In the genomic region with DNA sequence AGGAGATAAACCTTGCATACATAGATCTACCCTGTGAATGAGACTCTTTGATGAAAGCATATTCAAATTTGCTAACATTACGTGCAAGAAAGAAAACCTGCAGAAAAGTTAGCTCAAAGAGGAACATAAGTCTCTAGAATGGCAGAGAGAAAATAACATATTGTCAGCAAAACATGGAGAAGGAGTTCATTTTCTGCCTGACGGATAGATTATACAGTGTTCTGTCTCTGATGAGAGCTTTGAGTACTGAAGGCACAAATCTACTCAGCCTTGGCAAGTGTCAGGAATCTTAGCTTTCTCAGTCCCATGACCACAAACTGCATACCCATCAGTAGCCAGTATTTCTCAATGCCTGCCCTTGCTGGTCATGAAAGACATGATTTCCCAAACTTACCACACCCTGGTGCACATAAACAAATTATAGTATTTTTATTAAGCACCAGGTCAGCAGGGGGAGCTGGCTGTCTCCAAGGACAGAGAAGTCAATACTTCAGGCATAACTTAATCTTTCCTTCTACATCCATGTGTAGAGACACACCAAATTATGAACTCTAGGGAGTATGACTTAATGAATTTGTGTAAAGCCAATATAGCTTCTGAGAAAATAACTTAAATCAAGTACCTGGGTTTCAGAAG, we compare ENCODE assay signal across 20 cellular contexts.
A peak's percentile ranks its signal among the peaks of the same experiment; 100 is the strongest.
DNase-seq lines count a peak whose midpoint lies in the region; ATAC-seq, FAIRE-seq and TF ChIP-seq lines count a peak whose summit lies in the region.
"Had no signal": no experiment of that assay in that cellular context is flagged by ENCODE, and none has a peak within 500 bp of the region (broad histone marks: within the 10 kb centered on the region; RNA-seq: fewer than 3 reads in every experiment).

No MANE protein-coding gene starts in this region.

- H3K36me3 ChIP-seq in PC-3 (ENCODE audit: low read depth, low read length): no peaks in the 10 kb centered on the region
- H3K36me3 ChIP-seq: colonic mucosa, SJSA1, stomach had no signal

- no peak overlapping the region for H3K4me2 ChIP-seq in PC-3 (ENCODE audit: low read length)

- H3K9me3 ChIP-seq in PC-3 (ENCODE audit: low read length): no peaks in the 10 kb centered on the region
- H3K9me3 ChIP-seq: colonic mucosa, SJSA1, stomach had no signal

- no peaks in the 10 kb centered on the region for H3K79me2 ChIP-seq in PC-3 (ENCODE audit: low read length)

- H3K27me3 ChIP-seq in PC-3 (ENCODE audit: low read length): no peaks in the 10 kb centered on the region
- H3K27me3 ChIP-seq: colonic mucosa, SJSA1, stomach had no signal

- intact Hi-C loops in PC-3 (cut with micrococcal nuclease): no loop called here

- H2AFZ ChIP-seq in PC-3 (ENCODE audit: low read length): no peak overlapping the region

- H3K27ac ChIP-seq in C4-2B (no peak overlapping the region), PC-3 (ENCODE audit: low read length) (no peak overlapping the region)
- H3K27ac ChIP-seq: colonic mucosa, SJSA1, stomach had no signal

- peak; percentile 47 for TF ChIP-seq CTCF in C4-2B (conservative IDR thresholded peaks at IDR 0.05)
- peak; percentile 19; the same call in 1 of the 2 replicates for TF ChIP-seq CTCF in PC-3 (conservative IDR thresholded peaks at IDR 0.05; ENCODE audit: low read depth, low read length)

- POLR2A ChIA-PET in PC-3 (lab: Charles Lee; ENCODE audit: unreplicated experiment): no interaction called here

- no TSS peak for BruUV-seq in PC-3 (replicated peaks; lab: Mats Ljungman, UMichigan)

- no peaks in the 10 kb centered on the region for H3F3A ChIP-seq in PC-3 (ENCODE audit: low read length, unreplicated experiment)

- no peaks in the 10 kb centered on the region for H3K4me1 ChIP-seq in PC-3 (ENCODE audit: insufficient read depth, low read length)
- H3K4me1 ChIP-seq: colonic mucosa, SJSA1 had no signal

- CTCF ChIA-PET in PC-3 (lab: Charles Lee): no interaction called here

- H3K9ac ChIP-seq in PC-3 (ENCODE audit: low read length): no peak overlapping the region

- no peak overlapping the region for H3K4me3 ChIP-seq in PC-3 (ENCODE audit: low read length)
- H3K4me3 ChIP-seq: colonic mucosa, SJSA1, stomach had no signal

- no peak for ATAC-seq in PC-3
- ATAC-seq: left colon had no signal

- DNase-seq in HTR-8/SVneo (ENCODE audit: insufficient read length, low spot score) (no peak), PC-3 (no peak), medulla oblongata (ENCODE audit: extremely low spot score) (peak; percentile 3), DMS153 (lab: John Stamatoyannopoulos, UW) (no peak)
- no peak for DNase-seq in activated effector memory CD4-positive, alpha-beta T cell treated with anti-CD3 and anti-CD28 coated beads, Interleukin-2, amount 50 U/mL, for 16 hours
- DNase-seq in central memory CD4-positive, alpha-beta T cell: no peak
- DNase-seq: activated B cell treated with CpG ODN at 0.5 μM for 24 hours; activated CD4-positive, alpha-beta memory T cell treated with anti-CD3 and anti-CD28 coated beads for 36 hours; activated naive CD4-positive, alpha-beta T cell treated with anti-CD3 and anti-CD28 coated beads, Interleukin-2, amount 10 ng/mL, durations not matched to agents 7 days and 5 days; activated T-cell treated with anti-CD3 and anti-CD28 coated beads, Interleukin-2, amount 50 U/mL, for 24 hours; aorta; colonic mucosa; endodermal cell; left colon; NCI-H1417 treated with DMSO at 0.1 percent for 48 hours; stomach had no signal

- H3K9me2 ChIP-seq in PC-3 (replicated peaks; ENCODE audit: low read length): no peaks in the 10 kb centered on the region

- peak; percentile 23 for FAIRE-seq in HTR-8/SVneo (lab: Jason Lieb, UNC)
- FAIRE-seq: H54, RCC 7860 had no signal

- no peaks in the 10 kb centered on the region for H4K20me1 ChIP-seq in PC-3 (ENCODE audit: low read length)
